ENCODE assay signal across 1 cellular context in the genomic region with DNA sequence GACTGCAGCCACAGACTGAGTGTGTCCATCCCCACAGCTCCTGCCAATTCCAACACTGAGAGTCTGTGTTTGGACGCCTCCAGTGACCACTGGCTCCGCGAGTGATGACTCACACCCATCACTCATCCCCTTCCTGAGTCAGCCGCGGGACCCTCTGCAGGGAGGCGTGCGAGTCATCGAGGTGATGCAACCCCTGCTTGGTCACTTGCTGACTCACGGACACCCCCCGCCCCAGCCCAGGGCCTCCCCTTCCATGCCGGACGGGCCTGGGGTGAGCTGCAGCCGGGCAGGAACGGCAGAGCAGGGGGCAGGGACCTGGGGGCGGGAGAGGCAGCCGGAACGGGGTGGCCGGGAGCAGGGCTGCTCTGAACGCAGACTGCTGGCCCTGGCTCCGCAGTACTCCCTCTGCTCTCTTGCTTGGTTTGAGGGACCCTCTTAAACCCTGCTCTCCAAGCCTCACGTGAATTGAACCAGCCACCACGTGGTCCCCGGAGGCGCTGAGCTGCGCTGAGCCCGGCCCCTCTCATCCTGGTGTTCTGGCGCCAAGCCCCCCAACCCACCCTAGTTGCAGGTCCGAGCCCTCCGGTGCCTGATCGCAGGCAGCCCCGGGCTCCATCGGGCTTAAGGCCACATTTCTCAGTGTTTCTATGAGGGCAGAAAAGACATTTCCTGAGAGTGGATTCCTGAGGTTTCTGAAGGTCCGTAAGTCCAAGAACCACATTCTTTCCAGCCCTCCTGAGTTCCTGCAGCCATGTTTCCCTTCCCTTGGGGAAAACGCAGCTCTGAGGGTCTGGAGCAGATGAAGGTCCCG.
A peak's percentile ranks its signal among the peaks of the same experiment; 100 is the strongest.
TF ChIP-seq lines count a peak whose summit lies in the region.

No MANE protein-coding gene starts in this region.

TF ChIP-seq in SK-N-SH treated with all-trans-retinoic acid at 6 μM for 48 hours, 23 proteins besides CTCF, POLR2A, EP300 and RAD21 (continued from another document):
- TF ChIP-seq PATZ1 (CRISPR knock-in tag; IDR thresholded peaks at IDR 0.05; ENCODE audit: borderline replicate concordance) (peak; percentile 83; the same call in 1 of the 2 replicates), ISL1 (CRISPR knock-in tag; IDR thresholded peaks at IDR 0.05) (no peak), ESRRG (CRISPR knock-in tag; IDR thresholded peaks at IDR 0.05) (no peak), PPARA (CRISPR knock-in tag; IDR thresholded peaks at IDR 0.05; ENCODE audit: borderline replicate concordance) (no peak), ZFP3 (CRISPR knock-in tag; IDR thresholded peaks at IDR 0.05) (no peak)
